13 cellular contexts compared by ENCODE assay signal in the genomic region with DNA sequence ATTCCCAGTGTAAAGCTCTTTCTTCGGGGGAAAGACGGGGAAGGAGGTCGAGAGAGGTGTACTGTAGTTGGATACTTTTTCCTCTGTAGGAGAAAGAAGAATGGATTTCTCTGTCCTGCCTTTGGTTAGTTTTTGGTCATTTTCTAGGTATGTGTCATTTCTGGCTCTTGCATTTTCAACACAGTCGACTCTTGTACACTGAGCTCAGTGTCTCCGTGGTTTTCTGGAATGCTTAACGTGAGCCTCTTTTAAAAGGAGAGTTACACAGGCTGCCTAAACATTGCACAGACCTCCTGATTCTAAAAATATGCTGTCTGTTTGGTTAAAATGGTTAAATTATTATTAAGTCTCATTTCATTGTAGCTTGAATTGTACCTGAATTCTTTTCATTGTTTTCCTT. TPM values are rescaled to one million over a fixed set of nuclear protein-coding genes. Genes with fewer than 3 reads are reported as not detected.
DNase-seq lines count a peak whose midpoint lies in the region; ATAC-seq and TF ChIP-seq lines count a peak whose summit lies in the region.
"Had no signal": no experiment of that assay in that cellular context is flagged by ENCODE, and none has a peak within 500 bp of the region (broad histone marks: within the 10 kb centered on the region; RNA-seq: fewer than 3 reads in every experiment).

No MANE protein-coding gene starts in this region.

- no peak overlapping the region for H3K4me3 ChIP-seq in coronary artery
- H3K4me3 ChIP-seq: BLaER1 treated with 17β-estradiol and CSF1 and Interleukin-3, amounts not matched to agents 10 nM and 100 nM had no signal

- DNase-seq in AG08396 (ENCODE audit: low spot score) (peak; percentile 52), NCI-H226 (peak; percentile 44), coronary artery (ENCODE audit: low spot score) (no peak), mesothelial cell of epicardium (ENCODE audit: low spot score in 2 of 2, unreplicated experiment in 2 of 2) (no peak), cerebellar cortex (ENCODE audit: low spot score) (no peak)
- DNase-seq in naive thymus-derived CD8-positive, alpha-beta T cell, result no peak
- DNase-seq: naive B cell; NCI-H524; SHP77; stimulated activated CD4-positive, alpha-beta T cell treated with anti-CD3 and anti-CD28 coated beads, Interleukin-1b, Interleukin-23, amount 100 ng/mL, for 48 hours had no signal

- H3K27me3 Mint-ChIP-seq in mesothelial cell of epicardium (ENCODE audit: low read depth), result no peaks in the 10 kb centered on the region
- H3K27me3 Mint-ChIP-seq in naive thymus-derived CD8-positive, alpha-beta T cell, result no peaks in the 10 kb centered on the region
- H3K27me3 Mint-ChIP-seq: naive B cell had no signal

- POLR2A ChIA-PET in naive thymus-derived CD8-positive, alpha-beta T cell (lab: Charles Lee), result no interaction called here

- no peak for TF ChIP-seq CTCF in coronary artery (IDR thresholded peaks at IDR 0.05)
- no peak for TF ChIP-seq CTCF in mesothelial cell of epicardium (IDR thresholded peaks at IDR 0.05; ENCODE audit: unreplicated experiment)

- H3K36me3 Mint-ChIP-seq in mesothelial cell of epicardium, result no peaks in the 10 kb centered on the region
- peaks cover 3 to 8% (median 7%) of the 10 kb centered on the region in 3 donors for H3K36me3 Mint-ChIP-seq in naive thymus-derived CD8-positive, alpha-beta T cell

- ATAC-seq in naive thymus-derived CD8-positive, alpha-beta T cell, result no peak
- ATAC-seq in GM18907 (IDR thresholded peaks at IDR 0.05; ENCODE audit: unreplicated experiment) (no peak), GM18498 (IDR thresholded peaks at IDR 0.05; ENCODE audit: unreplicated experiment) (no peak)

- H3K4me3 Mint-ChIP-seq in mesothelial cell of epicardium, result no peak overlapping the region
- H3K4me3 Mint-ChIP-seq in naive thymus-derived CD8-positive, alpha-beta T cell, result no peak overlapping the region
- H3K4me3 Mint-ChIP-seq: naive B cell had no signal

- H3K27ac ChIP-seq in coronary artery, result peak overlapping the region; percentile 48 to 81
- H3K27ac ChIP-seq: BLaER1 treated with 17β-estradiol and CSF1 and Interleukin-3, amounts not matched to agents 10 nM and 100 nM had no signal

- H3K4me1 Mint-ChIP-seq in mesothelial cell of epicardium, result peaks cover 49% of the 10 kb centered on the region
- peaks cover 6 to 18% (median 15%) of the 10 kb centered on the region in 4 donors for H3K4me1 Mint-ChIP-seq in naive thymus-derived CD8-positive, alpha-beta T cell

- peak overlapping the region; percentile 74 for H3K27ac Mint-ChIP-seq in mesothelial cell of epicardium
- no peak overlapping the region for H3K27ac Mint-ChIP-seq in naive thymus-derived CD8-positive, alpha-beta T cell

- no peaks in the 10 kb centered on the region for H3K9me3 Mint-ChIP-seq in mesothelial cell of epicardium
- H3K9me3 Mint-ChIP-seq in naive thymus-derived CD8-positive, alpha-beta T cell, result no peaks in the 10 kb centered on the region
- H3K9me3 Mint-ChIP-seq: naive B cell had no signal

RNA-seq across cellular contexts. Expression of a gene that starts 21.8 kb away (rescaled TPM):
- total RNA-seq in mesothelial cell of epicardium, result 185 to 192 TPM (median 190 TPM) in 3 replicates
- 100 to 1,000 TPM; 206 to 214 TPM for total RNA-seq in naive thymus-derived CD8-positive, alpha-beta T cell
- 10 to 100 TPM; 30.0 to 55.9 (median 40.8) TPM for polyA plus RNA-seq in naive thymus-derived CD8-positive, alpha-beta T cell

Comparison
In these comparisons a context has a peak if more than half of its experiments do, and no peak if none do; other contexts are left out.
1. DNase-seq: peak in AG08396 (single experiment) and NCI-H226 (single experiment); none in coronary artery (single experiment), mesothelial cell of epicardium (0 of 2), naive thymus-derived CD8-positive, alpha-beta T cell (0 of 10) and cerebellar cortex (single experiment).